In genomic region chr10:79081353-79082034, GRCh38 we compare ENCODE assay signal across 10 cellular contexts. TPM values are rescaled to one million over a fixed set of nuclear protein-coding genes. Genes with fewer than 3 reads are reported as not detected.
DNase-seq lines count a peak whose midpoint lies in the region; ATAC-seq, FAIRE-seq and TF ChIP-seq lines count a peak whose summit lies in the region.
"Had no signal": no experiment of that assay in that cellular context is flagged by ENCODE, and none has a peak within 500 bp of the region (broad histone marks: within the 10 kb centered on the region; RNA-seq: fewer than 3 reads in every experiment).

No MANE protein-coding gene starts in this region.

- H3K4me1 ChIP-seq in cardiac muscle cell (ENCODE audit: low read depth), result peaks cover 53% of the 10 kb centered on the region
- H3K4me1 ChIP-seq in spleen, result peaks cover 75 to 100% (median 94%) of the 10 kb centered on the region in 6 donors

- H3K27ac Mint-ChIP-seq in T-helper 2 cell treated with Interferon-gamma antibody and Interleukin-4, amounts not matched to agents 5 μg/mL and 100 μg/mL, for 36 hours, result no peak overlapping the region
- H3K27ac Mint-ChIP-seq: activated naive CD8-positive, alpha-beta T cell treated with anti-CD3 and anti-CD28 coated beads for 36 hours had no signal

- no peak overlapping the region for H3K4me3 Mint-ChIP-seq in T-helper 2 cell treated with Interferon-gamma antibody and Interleukin-4, amounts not matched to agents 5 μg/mL and 100 μg/mL, for 36 hours
- H3K4me3 Mint-ChIP-seq: activated naive CD8-positive, alpha-beta T cell treated with anti-CD3 and anti-CD28 coated beads for 36 hours had no signal

- ATAC-seq in GM19035 (IDR thresholded peaks at IDR 0.05; ENCODE audit: unreplicated experiment), result no peak

- peaks cover 20% of the 10 kb centered on the region for H3K4me1 Mint-ChIP-seq in T-helper 2 cell treated with Interferon-gamma antibody and Interleukin-4, amounts not matched to agents 5 μg/mL and 100 μg/mL, for 36 hours (ENCODE audit: low read depth)

- H3K27me3 ChIP-seq in cardiac muscle cell (no peaks in the 10 kb centered on the region), spleen (replicated peaks in 1 of 7) (peaks cover 0 to 9% (median 0%) of the 10 kb centered on the region in 7 donors)

- DNase-seq in H4 (ENCODE audit: low spot score) (peak; percentile 93), SKM-1 treated with dmso at 0.1 percent for 144 hours (lab: John Stamatoyannopoulos, UW; ENCODE audit: unreplicated experiment) (peak; percentile 68), cardiac muscle cell (ENCODE audit: low read depth in 1 of 2, low spot score in 1 of 2) (peak in 1 of 2 donors; percentile 69), spleen (no peak), urothelium cell line (ENCODE audit: low spot score) (no peak)
- DNase-seq in stimulated activated CD4-positive, alpha-beta T cell treated with anti-CD3 and anti-CD28 coated beads, Interleukin-4, amount 100 ng/mL, for 24 hours, result no peak
- no peak for DNase-seq in T-helper 2 cell treated with Interferon-gamma antibody and Interleukin-4, amounts not matched to agents 5 μg/mL and 100 μg/mL, for 36 hours (ENCODE audit: low spot score)
- DNase-seq: activated naive CD8-positive, alpha-beta T cell treated with anti-CD3 and anti-CD28 coated beads for 36 hours; kidney glomerular epithelial cell had no signal

- no peak for FAIRE-seq in urothelium cell line (lab: Jason Lieb, UNC)

- no peak for TF ChIP-seq POLR2A in spleen (IDR thresholded peaks at IDR 0.05)

- no peak overlapping the region for H3K4me3 ChIP-seq in cardiac muscle cell
- no peak overlapping the region for H3K4me3 ChIP-seq in spleen

- no peaks in the 10 kb centered on the region for H3K9me3 ChIP-seq in cardiac muscle cell (ENCODE audit: low read depth)
- H3K9me3 ChIP-seq in spleen, result no peaks in the 10 kb centered on the region

- H3K36me3 Mint-ChIP-seq in T-helper 2 cell treated with Interferon-gamma antibody and Interleukin-4, amounts not matched to agents 5 μg/mL and 100 μg/mL, for 36 hours (ENCODE audit: low read depth), result no peaks in the 10 kb centered on the region
- H3K36me3 Mint-ChIP-seq: activated naive CD8-positive, alpha-beta T cell treated with anti-CD3 and anti-CD28 coated beads for 36 hours had no signal

- H3K27me3 Mint-ChIP-seq in T-helper 2 cell treated with Interferon-gamma antibody and Interleukin-4, amounts not matched to agents 5 μg/mL and 100 μg/mL, for 36 hours (ENCODE audit: low read depth), result peaks cover 2% of the 10 kb centered on the region
- H3K27me3 Mint-ChIP-seq: activated naive CD8-positive, alpha-beta T cell treated with anti-CD3 and anti-CD28 coated beads for 36 hours had no signal

- no peak for TF ChIP-seq CTCF in cardiac muscle cell (IDR thresholded peaks at IDR 0.05; ENCODE audit: low read depth, low read length)
- TF ChIP-seq CTCF in spleen (IDR thresholded peaks at IDR 0.05 in 8 of 11, conservative IDR thresholded peaks at IDR 0.05 in 3 of 11), result no peak

- H3K27ac ChIP-seq in cardiac muscle cell, result peak overlapping the region; percentile 57
- peak overlapping the region in 7 of 8 donors; percentile 26 to 96 (median 81) for H3K27ac ChIP-seq in spleen

- no peaks in the 10 kb centered on the region for H3K9me3 Mint-ChIP-seq in T-helper 2 cell treated with Interferon-gamma antibody and Interleukin-4, amounts not matched to agents 5 μg/mL and 100 μg/mL, for 36 hours
- H3K9me3 Mint-ChIP-seq: activated naive CD8-positive, alpha-beta T cell treated with anti-CD3 and anti-CD28 coated beads for 36 hours had no signal

- WGBS in spleen, 5 donors, result 39 to 57% (median 43%) methylated on average over 10 to 12 of the region's 12 CpGs

- H3K36me3 ChIP-seq in cardiac muscle cell, result no peaks in the 10 kb centered on the region
- H3K36me3 ChIP-seq in spleen, result no peaks in the 10 kb centered on the region

- intact Hi-C loops in spleen (cut with DNase I; ENCODE audit: low total_unique reads), result no loop called here

RNA-seq across cellular contexts. Expression of gene ZMIZ1, which starts 12.7 kb away (rescaled TPM):
- total RNA-seq in H4 (2014; rRNA removed; shearing (Covaris generic)), result 10.9 and 13.5 TPM in 2 replicates
- total RNA-seq in cardiac muscle cell (57.1 and 78.8 TPM in 2 replicates), spleen (100 to 1,000 TPM; 117 to 210 (median 129) TPM)
- polyA plus RNA-seq in cardiac muscle cell (48.2 and 57.7 TPM in 2 replicates), spleen (10 to 100 TPM; 10.7 to 29.7 (median 11.8) TPM)

Comparison
In these comparisons a context has a peak if more than half of its experiments do, and no peak if none do; other contexts are left out.
1. DNase-seq: peak in H4 (single experiment) and SKM-1 treated with dmso at 0.1 percent for 144 hours (single experiment); none in spleen (single experiment), stimulated activated CD4-positive, alpha-beta T cell treated with anti-CD3 and anti-CD28 coated beads, Interleukin-4, amount 100 ng/mL, for 24 hours (single experiment), urothelium cell line (single experiment) and T-helper 2 cell treated with Interferon-gamma antibody and Interleukin-4, amounts not matched to agents 5 μg/mL and 100 μg/mL, for 36 hours (single experiment).